Comparison of ENCODE assay signal across 1 cellular context in the genomic region with DNA sequence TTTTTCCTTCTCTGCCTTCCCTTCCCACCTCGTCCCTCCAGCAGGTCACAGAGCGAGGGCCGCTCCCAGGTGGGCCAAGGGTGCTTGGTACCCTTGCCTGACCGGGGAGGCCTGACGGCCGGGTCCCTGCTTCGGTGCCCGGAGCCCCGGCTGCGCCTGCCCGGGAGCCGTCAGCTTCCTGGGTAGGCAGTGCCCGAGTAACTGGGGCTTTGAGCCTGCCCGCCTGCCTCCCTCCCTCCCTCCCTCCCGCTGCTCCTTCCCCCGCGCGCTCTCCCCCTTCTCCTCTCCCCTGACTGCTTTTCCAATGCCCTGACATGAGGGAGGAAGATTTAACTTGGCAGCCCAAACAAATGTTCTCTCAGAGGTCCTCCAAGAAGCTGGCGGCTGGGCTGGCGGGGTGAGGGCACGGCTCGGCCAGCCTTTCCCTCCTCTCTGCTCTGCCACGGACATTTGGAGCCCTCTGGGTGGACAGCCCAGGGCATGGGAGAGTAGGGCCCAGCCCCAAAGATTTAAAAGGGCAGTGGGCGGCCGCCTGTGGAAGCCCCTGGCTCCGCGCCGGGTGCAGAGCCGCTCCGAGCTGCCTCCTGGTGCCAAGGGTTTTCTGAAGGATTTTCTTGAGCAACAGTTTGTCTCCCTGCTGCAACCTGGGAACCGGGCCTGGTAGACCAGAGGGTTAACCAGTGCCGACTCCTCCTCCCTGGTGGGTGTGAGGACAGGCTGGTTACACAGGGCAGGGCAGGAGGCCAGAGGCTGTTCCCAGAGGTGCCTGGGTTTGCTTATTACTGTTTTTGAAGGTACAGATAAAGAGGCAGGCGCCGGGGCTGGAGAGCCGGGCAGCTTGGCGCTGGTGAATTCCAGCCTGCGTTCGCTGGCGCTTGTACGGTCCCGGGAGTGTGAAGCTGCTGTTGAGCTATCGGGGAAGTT.
TF ChIP-seq lines count a peak whose summit lies in the region.

No MANE protein-coding gene starts in this region.

TF ChIP-seq in HepG2, 621 proteins besides CTCF, POLR2A, EP300 and RAD21 (continued from another document and continues in another):
- TF ChIP-seq HNRNPL (IDR thresholded peaks at IDR 0.05; ENCODE audit: low read depth, low read length), result peak; percentile 33
- no peak for TF ChIP-seq ZNF367 (CRISPR knock-in tag; IDR thresholded peaks at IDR 0.05; ENCODE audit: borderline replicate concordance)
- TF ChIP-seq ZFP62 (CRISPR knock-in tag; IDR thresholded peaks at IDR 0.05), result no peak
- TF ChIP-seq NR2F1 (CRISPR knock-in tag; IDR thresholded peaks at IDR 0.05), result 0 out of 4 replicates have a peak, but pooled peaks of 1 of the 2 experiments have one; percentile 0
- no peak for TF ChIP-seq ZNF879 (CRISPR knock-in tag; IDR thresholded peaks at IDR 0.05)
- peak; percentile 40 for TF ChIP-seq PHF8 (CRISPR knock-in tag; IDR thresholded peaks at IDR 0.05)
- no peak for TF ChIP-seq EZH2 (conservative IDR thresholded peaks at IDR 0.05; ENCODE audit: low read depth, low read length)
- TF ChIP-seq, protein P1, sequence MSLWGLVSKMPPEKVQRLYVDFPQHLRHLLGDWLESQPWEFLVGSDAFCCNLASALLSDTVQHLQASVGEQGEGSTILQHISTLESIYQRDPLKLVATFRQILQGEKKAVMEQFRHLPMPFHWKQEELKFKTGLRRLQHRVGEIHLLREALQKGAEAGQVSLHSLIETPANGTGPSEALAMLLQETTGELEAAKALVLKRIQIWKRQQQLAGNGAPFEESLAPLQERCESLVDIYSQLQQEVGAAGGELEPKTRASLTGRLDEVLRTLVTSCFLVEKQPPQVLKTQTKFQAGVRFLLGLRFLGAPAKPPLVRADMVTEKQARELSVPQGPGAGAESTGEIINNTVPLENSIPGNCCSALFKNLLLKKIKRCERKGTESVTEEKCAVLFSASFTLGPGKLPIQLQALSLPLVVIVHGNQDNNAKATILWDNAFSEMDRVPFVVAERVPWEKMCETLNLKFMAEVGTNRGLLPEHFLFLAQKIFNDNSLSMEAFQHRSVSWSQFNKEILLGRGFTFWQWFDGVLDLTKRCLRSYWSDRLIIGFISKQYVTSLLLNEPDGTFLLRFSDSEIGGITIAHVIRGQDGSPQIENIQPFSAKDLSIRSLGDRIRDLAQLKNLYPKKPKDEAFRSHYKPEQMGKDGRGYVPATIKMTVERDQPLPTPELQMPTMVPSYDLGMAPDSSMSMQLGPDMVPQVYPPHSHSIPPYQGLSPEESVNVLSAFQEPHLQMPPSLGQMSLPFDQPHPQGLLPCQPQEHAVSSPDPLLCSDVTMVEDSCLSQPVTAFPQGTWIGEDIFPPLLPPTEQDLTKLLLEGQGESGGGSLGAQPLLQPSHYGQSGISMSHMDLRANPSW (CRISPR knock-in tag; IDR thresholded peaks at IDR 0.05; ENCODE audit: borderline replicate concordance), result no peak
- TF ChIP-seq, protein P2, sequence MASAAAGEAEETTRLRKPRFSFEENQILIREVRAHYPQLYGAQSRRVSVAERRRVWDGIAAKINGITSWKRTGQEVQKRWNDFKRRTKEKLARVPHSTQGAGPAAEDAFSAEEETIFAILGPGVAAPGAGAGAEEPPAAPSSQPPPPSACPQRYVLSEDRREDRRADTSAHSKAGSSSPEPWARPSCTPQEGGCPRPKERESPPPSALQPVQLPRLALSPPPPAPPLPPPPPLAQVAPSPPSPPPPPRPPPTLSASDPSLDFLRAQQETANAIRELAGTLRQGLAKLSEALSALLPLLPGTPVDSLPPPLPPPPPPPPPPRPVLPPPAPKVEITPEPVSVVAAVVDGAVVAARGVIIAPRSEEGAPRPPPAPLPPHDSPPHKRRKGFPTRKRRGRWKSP (CRISPR knock-in tag; IDR thresholded peaks at IDR 0.05), result peak; percentile 50; the same call in 1 of the 2 replicates
- TF ChIP-seq TAF1 (CRISPR knock-in tag; IDR thresholded peaks at IDR 0.05), result peak; percentile 63
- TF ChIP-seq BHLHE40 (IDR thresholded peaks at IDR 0.05; ENCODE audit: low read length), result no peak
- no peak for TF ChIP-seq NFKB2 (CRISPR knock-in tag; IDR thresholded peaks at IDR 0.05; ENCODE audit: borderline replicate concordance)
- no peak for TF ChIP-seq TOE1 (CRISPR knock-in tag; IDR thresholded peaks at IDR 0.05)
- TF ChIP-seq ZNF552 (CRISPR knock-in tag; IDR thresholded peaks at IDR 0.05; ENCODE audit: borderline replicate concordance), result no peak
- no peak for TF ChIP-seq ZNF230 (CRISPR knock-in tag; IDR thresholded peaks at IDR 0.05)
- TF ChIP-seq ASH2L (IDR thresholded peaks at IDR 0.05; ENCODE audit: insufficient read length, low read depth, low read length), result peak; percentile 53
- TF ChIP-seq YEATS2 (CRISPR knock-in tag; IDR thresholded peaks at IDR 0.05; ENCODE audit: borderline replicate concordance), result no peak
- no peak; the same call in 1 of the 2 replicates for TF ChIP-seq GATAD2A (CRISPR knock-in tag; IDR thresholded peaks at IDR 0.05)
- TF ChIP-seq, protein P3, sequence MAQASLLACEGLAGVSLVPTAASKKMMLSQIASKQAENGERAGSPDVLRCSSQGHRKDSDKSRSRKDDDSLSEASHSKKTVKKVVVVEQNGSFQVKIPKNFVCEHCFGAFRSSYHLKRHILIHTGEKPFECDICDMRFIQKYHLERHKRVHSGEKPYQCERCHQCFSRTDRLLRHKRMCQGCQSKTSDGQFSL (CRISPR knock-in tag; IDR thresholded peaks at IDR 0.05), result no peak
- peak; percentile 16; the same call in 1 of the 2 replicates for TF ChIP-seq SIN3A (IDR thresholded peaks at IDR 0.05; ENCODE audit: borderline replicate concordance, low read depth, low read length)
- TF ChIP-seq ZNF232 (CRISPR knock-in tag; IDR thresholded peaks at IDR 0.05; ENCODE audit: borderline replicate concordance), result 0 out of 2 replicates have a peak, but pooled peaks have one; percentile 58
- TF ChIP-seq, protein P4, sequence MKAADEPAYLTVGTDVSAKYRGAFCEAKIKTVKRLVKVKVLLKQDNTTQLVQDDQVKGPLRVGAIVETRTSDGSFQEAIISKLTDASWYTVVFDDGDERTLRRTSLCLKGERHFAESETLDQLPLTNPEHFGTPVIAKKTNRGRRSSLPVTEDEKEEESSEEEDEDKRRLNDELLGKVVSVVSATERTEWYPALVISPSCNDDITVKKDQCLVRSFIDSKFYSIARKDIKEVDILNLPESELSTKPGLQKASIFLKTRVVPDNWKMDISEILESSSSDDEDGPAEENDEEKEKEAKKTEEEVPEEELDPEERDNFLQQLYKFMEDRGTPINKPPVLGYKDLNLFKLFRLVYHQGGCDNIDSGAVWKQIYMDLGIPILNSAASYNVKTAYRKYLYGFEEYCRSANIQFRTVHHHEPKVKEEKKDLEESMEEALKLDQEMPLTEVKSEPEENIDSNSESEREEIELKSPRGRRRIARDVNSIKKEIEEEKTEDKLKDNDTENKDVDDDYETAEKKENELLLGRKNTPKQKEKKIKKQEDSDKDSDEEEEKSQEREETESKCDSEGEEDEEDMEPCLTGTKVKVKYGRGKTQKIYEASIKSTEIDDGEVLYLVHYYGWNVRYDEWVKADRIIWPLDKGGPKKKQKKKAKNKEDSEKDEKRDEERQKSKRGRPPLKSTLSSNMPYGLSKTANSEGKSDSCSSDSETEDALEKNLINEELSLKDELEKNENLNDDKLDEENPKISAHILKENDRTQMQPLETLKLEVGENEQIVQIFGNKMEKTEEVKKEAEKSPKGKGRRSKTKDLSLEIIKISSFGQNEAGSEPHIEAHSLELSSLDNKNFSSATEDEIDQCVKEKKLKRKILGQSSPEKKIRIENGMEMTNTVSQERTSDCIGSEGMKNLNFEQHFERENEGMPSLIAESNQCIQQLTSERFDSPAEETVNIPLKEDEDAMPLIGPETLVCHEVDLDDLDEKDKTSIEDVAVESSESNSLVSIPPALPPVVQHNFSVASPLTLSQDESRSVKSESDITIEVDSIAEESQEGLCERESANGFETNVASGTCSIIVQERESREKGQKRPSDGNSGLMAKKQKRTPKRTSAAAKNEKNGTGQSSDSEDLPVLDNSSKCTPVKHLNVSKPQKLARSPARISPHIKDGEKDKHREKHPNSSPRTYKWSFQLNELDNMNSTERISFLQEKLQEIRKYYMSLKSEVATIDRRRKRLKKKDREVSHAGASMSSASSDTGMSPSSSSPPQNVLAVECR (CRISPR knock-in tag; IDR thresholded peaks at IDR 0.05; ENCODE audit: borderline replicate concordance), result peak; percentile 65
- TF ChIP-seq, protein P5, sequence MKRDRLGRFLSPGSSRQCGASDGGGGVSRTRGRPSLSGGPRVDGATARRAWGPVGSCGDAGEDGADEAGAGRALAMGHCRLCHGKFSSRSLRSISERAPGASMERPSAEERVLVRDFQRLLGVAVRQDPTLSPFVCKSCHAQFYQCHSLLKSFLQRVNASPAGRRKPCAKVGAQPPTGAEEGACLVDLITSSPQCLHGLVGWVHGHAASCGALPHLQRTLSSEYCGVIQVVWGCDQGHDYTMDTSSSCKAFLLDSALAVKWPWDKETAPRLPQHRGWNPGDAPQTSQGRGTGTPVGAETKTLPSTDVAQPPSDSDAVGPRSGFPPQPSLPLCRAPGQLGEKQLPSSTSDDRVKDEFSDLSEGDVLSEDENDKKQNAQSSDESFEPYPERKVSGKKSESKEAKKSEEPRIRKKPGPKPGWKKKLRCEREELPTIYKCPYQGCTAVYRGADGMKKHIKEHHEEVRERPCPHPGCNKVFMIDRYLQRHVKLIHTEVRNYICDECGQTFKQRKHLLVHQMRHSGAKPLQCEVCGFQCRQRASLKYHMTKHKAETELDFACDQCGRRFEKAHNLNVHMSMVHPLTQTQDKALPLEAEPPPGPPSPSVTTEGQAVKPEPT (CRISPR knock-in tag; IDR thresholded peaks at IDR 0.05; ENCODE audit: low read depth), result no peak
- TF ChIP-seq ZNF644 (CRISPR knock-in tag; IDR thresholded peaks at IDR 0.05; ENCODE audit: low read depth), result no peak
- TF ChIP-seq, protein P6, sequence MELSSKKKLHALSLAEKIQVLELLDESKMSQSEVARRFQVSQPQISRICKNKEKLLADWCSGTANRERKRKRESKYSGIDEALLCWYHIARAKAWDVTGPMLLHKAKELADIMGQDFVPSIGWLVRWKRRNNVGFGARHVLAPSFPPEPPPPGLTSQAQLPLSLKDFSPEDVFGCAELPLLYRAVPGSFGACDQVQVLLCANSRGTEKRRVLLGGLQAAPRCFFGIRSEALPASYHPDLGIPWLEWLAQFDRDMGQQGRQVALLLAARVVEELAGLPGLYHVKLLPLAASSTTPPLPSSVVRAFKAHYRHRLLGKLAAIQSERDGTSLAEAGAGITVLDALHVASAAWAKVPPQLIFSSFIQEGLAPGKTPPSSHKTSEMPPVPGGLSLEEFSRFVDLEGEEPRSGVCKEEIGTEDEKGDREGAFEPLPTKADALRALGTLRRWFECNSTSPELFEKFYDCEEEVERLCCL (CRISPR knock-in tag; IDR thresholded peaks at IDR 0.05; ENCODE audit: borderline replicate concordance), result no peak
- TF ChIP-seq LCORL (IDR thresholded peaks at IDR 0.05), result no peak
- TF ChIP-seq LCORL (CRISPR knock-in tag; IDR thresholded peaks at IDR 0.05), result peak; percentile 21; the same call in 1 of the 2 replicates
- 0 out of 2 replicates have a peak, but pooled peaks have one; percentile 54 for TF ChIP-seq ZSCAN20 (CRISPR knock-in tag; IDR thresholded peaks at IDR 0.05; ENCODE audit: borderline replicate concordance)
- TF ChIP-seq, protein P7, sequence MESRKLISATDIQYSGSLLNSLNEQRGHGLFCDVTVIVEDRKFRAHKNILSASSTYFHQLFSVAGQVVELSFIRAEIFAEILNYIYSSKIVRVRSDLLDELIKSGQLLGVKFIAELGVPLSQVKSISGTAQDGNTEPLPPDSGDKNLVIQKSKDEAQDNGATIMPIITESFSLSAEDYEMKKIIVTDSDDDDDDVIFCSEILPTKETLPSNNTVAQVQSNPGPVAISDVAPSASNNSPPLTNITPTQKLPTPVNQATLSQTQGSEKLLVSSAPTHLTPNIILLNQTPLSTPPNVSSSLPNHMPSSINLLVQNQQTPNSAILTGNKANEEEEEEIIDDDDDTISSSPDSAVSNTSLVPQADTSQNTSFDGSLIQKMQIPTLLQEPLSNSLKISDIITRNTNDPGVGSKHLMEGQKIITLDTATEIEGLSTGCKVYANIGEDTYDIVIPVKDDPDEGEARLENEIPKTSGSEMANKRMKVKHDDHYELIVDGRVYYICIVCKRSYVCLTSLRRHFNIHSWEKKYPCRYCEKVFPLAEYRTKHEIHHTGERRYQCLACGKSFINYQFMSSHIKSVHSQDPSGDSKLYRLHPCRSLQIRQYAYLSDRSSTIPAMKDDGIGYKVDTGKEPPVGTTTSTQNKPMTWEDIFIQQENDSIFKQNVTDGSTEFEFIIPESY (CRISPR knock-in tag; IDR thresholded peaks at IDR 0.05), result no peak
- TF ChIP-seq ZFP36L1 (CRISPR knock-in tag; IDR thresholded peaks at IDR 0.05), result no peak; the same call in 1 of the 2 replicates
- TF ChIP-seq ZFP37 (CRISPR knock-in tag; IDR thresholded peaks at IDR 0.05; ENCODE audit: borderline replicate concordance), result no peak
- TF ChIP-seq ZNF484 (CRISPR knock-in tag; IDR thresholded peaks at IDR 0.05; ENCODE audit: borderline replicate concordance, low read depth), result no peak
- TF ChIP-seq, protein P8, sequence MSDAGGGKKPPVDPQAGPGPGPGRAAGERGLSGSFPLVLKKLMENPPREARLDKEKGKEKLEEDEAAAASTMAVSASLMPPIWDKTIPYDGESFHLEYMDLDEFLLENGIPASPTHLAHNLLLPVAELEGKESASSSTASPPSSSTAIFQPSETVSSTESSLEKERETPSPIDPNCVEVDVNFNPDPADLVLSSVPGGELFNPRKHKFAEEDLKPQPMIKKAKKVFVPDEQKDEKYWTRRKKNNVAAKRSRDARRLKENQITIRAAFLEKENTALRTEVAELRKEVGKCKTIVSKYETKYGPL (CRISPR knock-in tag; IDR thresholded peaks at IDR 0.05), result no peak
- TF ChIP-seq SRSF1 (optimal IDR thresholded peaks at IDR 0.05; ENCODE audit: low read depth, low read length), result no peak
- TF ChIP-seq, protein P9, sequence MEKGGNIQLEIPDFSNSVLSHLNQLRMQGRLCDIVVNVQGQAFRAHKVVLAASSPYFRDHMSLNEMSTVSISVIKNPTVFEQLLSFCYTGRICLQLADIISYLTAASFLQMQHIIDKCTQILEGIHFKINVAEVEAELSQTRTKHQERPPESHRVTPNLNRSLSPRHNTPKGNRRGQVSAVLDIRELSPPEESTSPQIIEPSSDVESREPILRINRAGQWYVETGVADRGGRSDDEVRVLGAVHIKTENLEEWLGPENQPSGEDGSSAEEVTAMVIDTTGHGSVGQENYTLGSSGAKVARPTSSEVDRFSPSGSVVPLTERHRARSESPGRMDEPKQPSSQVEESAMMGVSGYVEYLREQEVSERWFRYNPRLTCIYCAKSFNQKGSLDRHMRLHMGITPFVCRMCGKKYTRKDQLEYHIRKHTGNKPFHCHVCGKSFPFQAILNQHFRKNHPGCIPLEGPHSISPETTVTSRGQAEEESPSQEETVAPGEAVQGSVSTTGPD (CRISPR knock-in tag; IDR thresholded peaks at IDR 0.05), result peak; percentile 64; the same call in 1 of the 2 replicates
- no peak for TF ChIP-seq ZNF383 (CRISPR knock-in tag; IDR thresholded peaks at IDR 0.05; ENCODE audit: borderline replicate concordance)
- TF ChIP-seq, protein P10, sequence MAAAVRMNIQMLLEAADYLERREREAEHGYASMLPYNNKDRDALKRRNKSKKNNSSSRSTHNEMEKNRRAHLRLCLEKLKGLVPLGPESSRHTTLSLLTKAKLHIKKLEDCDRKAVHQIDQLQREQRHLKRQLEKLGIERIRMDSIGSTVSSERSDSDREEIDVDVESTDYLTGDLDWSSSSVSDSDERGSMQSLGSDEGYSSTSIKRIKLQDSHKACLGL (CRISPR knock-in tag; IDR thresholded peaks at IDR 0.05), result no peak
- no peak; the same call in 1 of the 2 replicates for TF ChIP-seq SALL2 (CRISPR knock-in tag; IDR thresholded peaks at IDR 0.05)
- TF ChIP-seq ZNF780A (CRISPR knock-in tag; IDR thresholded peaks at IDR 0.05), result no peak
- TF ChIP-seq ZNF329 (CRISPR knock-in tag; IDR thresholded peaks at IDR 0.05; ENCODE audit: low read depth), result no peak
- peak; percentile 74 for TF ChIP-seq ZFX (CRISPR knock-in tag; IDR thresholded peaks at IDR 0.05; ENCODE audit: low read depth)
